28 cellular contexts compared by ENCODE assay signal in the genomic region with DNA sequence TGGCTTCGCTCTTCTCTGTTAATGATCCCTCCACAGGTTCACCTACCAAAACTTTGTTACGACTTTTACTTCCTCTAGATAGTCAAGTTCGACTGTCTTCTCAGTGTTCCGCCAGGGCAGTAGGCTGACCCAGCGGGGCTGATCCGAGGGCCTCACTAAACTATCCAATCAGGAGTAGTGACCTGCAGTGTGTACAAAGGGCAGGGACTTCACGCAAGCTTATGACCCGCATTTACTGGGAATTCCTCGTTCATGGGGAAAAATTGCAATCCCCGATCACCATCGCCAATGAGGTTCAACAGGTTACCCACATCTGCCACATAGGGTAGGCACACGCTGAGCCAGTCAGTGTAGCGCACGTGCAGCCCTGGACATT.
"Had no signal": no experiment of that assay in that cellular context is flagged by ENCODE, and none has a peak within 500 bp of the region (broad histone marks: within the 10 kb centered on the region; RNA-seq: fewer than 3 reads in every experiment).

No MANE protein-coding gene starts in this region.

- H3K4me1 ChIP-seq: body of pancreas, colonic mucosa, foreskin keratinocyte, gastrocnemius medialis, heart left ventricle had no signal

- H3K27ac ChIP-seq: body of pancreas, colonic mucosa, foreskin keratinocyte, gastrocnemius medialis, heart left ventricle, VCaP had no signal

- H3K4me3 Mint-ChIP-seq: activated CD8-positive, alpha-beta T cell treated with anti-CD3 and anti-CD28 coated beads for 36 hours; activated naive CD8-positive, alpha-beta T cell; activated T-cell treated with anti-CD3 and anti-CD28 coated beads, Interleukin-2, amount 50 U/mL, for 4 hours; activated T-helper 17 cell treated with anti-CD3 and anti-CD28 coated beads, Interleukin-2, amount 50 U/mL, for 72 hours; endodermal cell; WTC11 had no signal

- H3K4me1 Mint-ChIP-seq: activated T-helper 17 cell treated with anti-CD3 and anti-CD28 coated beads, Interleukin-2, amount 50 U/mL, for 72 hours; endodermal cell had no signal

- H3K36me3 ChIP-seq: colonic mucosa, gastrocnemius medialis, heart left ventricle had no signal

- ATAC-seq: activated CD8-positive, alpha-beta T cell treated with anti-CD3 and anti-CD28 coated beads for 36 hours; activated T-cell treated with anti-CD3 and anti-CD28 coated beads, Interleukin-2, amount 50 U/mL, for 4 hours; activated T-helper 17 cell treated with anti-CD3 and anti-CD28 coated beads, Interleukin-2, amount 50 U/mL, for 72 hours; body of pancreas; esophagus mucosa; foreskin keratinocyte; gastrocnemius medialis; WTC11 had no signal

- DNase-seq: activated CD4-positive, alpha-beta T cell treated with anti-CD3 and anti-CD28 coated beads for 1 hour; activated CD4-positive, alpha-beta T cell treated with anti-CD3 and anti-CD28 coated beads for 48 hours; activated CD4-positive, alpha-beta T cell treated with anti-CD3 and anti-CD28 coated beads, Interleukin-2, amount 50 U/mL, for 1 hour; activated CD4-positive, alpha-beta T cell treated with anti-CD3 and anti-CD28 coated beads, Interleukin-2, amount 50 U/mL, for 48 hours; activated CD8-positive, alpha-beta memory T cell treated with anti-CD3 and anti-CD28 coated beads for 24 hours; activated CD8-positive, alpha-beta T cell treated with anti-CD3 and anti-CD28 coated beads for 36 hours; activated effector memory CD4-positive, alpha-beta T cell treated with Interleukin-2 at 50 U/mL for 16 hours; activated gamma-delta T cell treated with Interleukin-2 at 50 U/mL for 16 hours; activated naive CD4-positive, alpha-beta T cell treated with anti-CD3 and anti-CD28 coated beads, Interleukin-2, amount 50 U/mL, for 16 hours; activated naive CD4-positive, alpha-beta T cell treated with Interleukin-2 at 50 U/mL for 16 hours; activated T-cell treated with anti-CD3 and anti-CD28 coated beads, Interleukin-2, amount 50 U/mL, for 4 hours; amniotic stem cell; anterior cingulate cortex; body of pancreas; cerebellar nuclear complex; colonic mucosa; effector CD8-positive, alpha-beta T cell; foreskin keratinocyte; gastrocnemius medialis; glutamatergic neuron; T-helper 2 cell had no signal

- H3K4me3 ChIP-seq: body of pancreas, colonic mucosa, gastrocnemius medialis, heart left ventricle had no signal

- H3K27ac Mint-ChIP-seq: activated CD8-positive, alpha-beta T cell treated with anti-CD3 and anti-CD28 coated beads for 36 hours; activated naive CD8-positive, alpha-beta T cell; activated T-helper 17 cell treated with anti-CD3 and anti-CD28 coated beads, Interleukin-2, amount 50 U/mL, for 72 hours; endodermal cell; WTC11 had no signal

- H3K9me3 ChIP-seq: colonic mucosa, gastrocnemius medialis had no signal

- H3K27me3 ChIP-seq: body of pancreas, colonic mucosa, foreskin keratinocyte had no signal
